ENCODE assay signal across 10 cellular contexts in the genomic region with DNA sequence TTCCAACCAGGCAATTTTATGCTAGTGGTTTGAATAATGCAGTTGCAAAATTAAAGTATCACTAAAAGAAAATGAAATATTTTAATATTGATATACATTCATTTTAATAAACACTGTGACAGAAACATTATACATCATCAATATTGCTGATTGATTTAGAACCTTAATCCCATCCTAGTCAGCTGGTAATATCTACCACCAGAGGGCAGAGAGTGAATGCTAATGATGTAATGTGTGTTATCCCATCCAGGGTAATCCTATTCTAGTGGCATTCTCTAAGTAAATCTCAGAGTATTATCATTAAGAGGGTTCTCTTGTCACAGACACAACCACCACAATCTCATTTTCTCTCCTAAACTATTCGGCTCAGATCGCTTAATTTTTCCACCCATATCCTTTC.
A peak's percentile ranks its signal among the peaks of the same experiment; 100 is the strongest.
DNase-seq lines count a peak whose midpoint lies in the region; ATAC-seq and TF ChIP-seq lines count a peak whose summit lies in the region.
"Had no signal": no experiment of that assay in that cellular context is flagged by ENCODE, and none has a peak within 500 bp of the region (broad histone marks: within the 10 kb centered on the region; RNA-seq: fewer than 3 reads in every experiment).

No MANE protein-coding gene starts in this region.

- H3K27me3 ChIP-seq in H7 (ENCODE audit: control insufficient read depth, insufficient read depth, low read length) = no peaks in the 10 kb centered on the region

- POLR2A ChIA-PET in OCI-LY7 (lab: Charles Lee) = no interaction called here
- POLR2A ChIA-PET in activated CD8-positive, alpha-beta T cell treated with anti-CD3 and anti-CD28 coated beads for 36 hours (lab: Charles Lee) = no interaction called here

- H3K4me2 ChIP-seq in OCI-LY7 (ENCODE audit: low read length) = no peak overlapping the region

- H3K4me3 Mint-ChIP-seq in glutamatergic neuron (ENCODE audit: unreplicated experiment) = no peak overlapping the region
- H3K4me3 Mint-ChIP-seq in activated CD8-positive, alpha-beta T cell treated with anti-CD3 and anti-CD28 coated beads for 36 hours = no peak overlapping the region

- H3K27ac ChIP-seq in 22Rv1 (no peak overlapping the region), OCI-LY7 (ENCODE audit: low read depth, low read length, poor library complexity, severe bottlenecking) (no peak overlapping the region)

- H3K36me3 Mint-ChIP-seq in glutamatergic neuron (ENCODE audit: unreplicated experiment) = no peaks in the 10 kb centered on the region
- H3K36me3 Mint-ChIP-seq in activated CD8-positive, alpha-beta T cell treated with anti-CD3 and anti-CD28 coated beads for 36 hours (ENCODE audit: low read depth) = no peaks in the 10 kb centered on the region

- H2AFZ ChIP-seq in OCI-LY7 (ENCODE audit: low read length) = no peak overlapping the region

- no peak for ATAC-seq in GM19397 (IDR thresholded peaks at IDR 0.05; ENCODE audit: unreplicated experiment)
- ATAC-seq in activated CD8-positive, alpha-beta T cell treated with anti-CD3 and anti-CD28 coated beads for 36 hours = no peak

- no peaks in the 10 kb centered on the region for H3K27me3 Mint-ChIP-seq in glutamatergic neuron (ENCODE audit: unreplicated experiment)
- no peaks in the 10 kb centered on the region for H3K27me3 Mint-ChIP-seq in activated CD8-positive, alpha-beta T cell treated with anti-CD3 and anti-CD28 coated beads for 36 hours

- TF ChIP-seq CTCF in 22Rv1 (IDR thresholded peaks at IDR 0.05) (peak; percentile 78), OCI-LY7 (conservative IDR thresholded peaks at IDR 0.05; ENCODE audit: low read length) (peak; percentile 56), glutamatergic neuron (IDR thresholded peaks at IDR 0.05; ENCODE audit: partially characterized antibody, unreplicated experiment) (peak; percentile 63)
- no peak for TF ChIP-seq CTCF in activated CD8-positive, alpha-beta T cell treated with anti-CD3 and anti-CD28 coated beads for 36 hours (IDR thresholded peaks at IDR 0.05)

- no peak for TF ChIP-seq POLR2A in erythroblast (IDR thresholded peaks at IDR 0.05; ENCODE audit: low read length)

- CTCF ChIA-PET in OCI-LY7 (lab: Charles Lee; ENCODE audit: unreplicated experiment) = no interaction called here
- CTCF ChIA-PET in activated CD8-positive, alpha-beta T cell treated with anti-CD3 and anti-CD28 coated beads for 36 hours (lab: Charles Lee) = no interaction called here

- H3K36me3 ChIP-seq in H7 (replicated peaks; ENCODE audit: control insufficient read depth, insufficient read depth, low read length) (no peaks in the 10 kb centered on the region), OCI-LY7 (ENCODE audit: insufficient read depth, low read length) (no peaks in the 10 kb centered on the region)

- no peaks in the 10 kb centered on the region for H4K20me1 ChIP-seq in OCI-LY7 (ENCODE audit: insufficient read depth, low read length)

- H3K9me3 Mint-ChIP-seq in glutamatergic neuron (ENCODE audit: unreplicated experiment) = no peaks in the 10 kb centered on the region
- peaks cover 2% of the 10 kb centered on the region for H3K9me3 Mint-ChIP-seq in activated CD8-positive, alpha-beta T cell treated with anti-CD3 and anti-CD28 coated beads for 36 hours

- H3K79me2 ChIP-seq in OCI-LY7 (ENCODE audit: insufficient read depth, low read depth, low read length) = no peaks in the 10 kb centered on the region

- no peaks in the 10 kb centered on the region for H3K4me1 Mint-ChIP-seq in glutamatergic neuron (ENCODE audit: low read depth, unreplicated experiment)
- H3K4me1 Mint-ChIP-seq in activated CD8-positive, alpha-beta T cell treated with anti-CD3 and anti-CD28 coated beads for 36 hours (ENCODE audit: low read depth) = no peaks in the 10 kb centered on the region

- BruUV-seq in OCI-LY7 (replicated peaks; lab: Mats Ljungman, UMichigan) = no TSS peak

- H3K27ac Mint-ChIP-seq in glutamatergic neuron (ENCODE audit: unreplicated experiment) = no peak overlapping the region
- no peak overlapping the region for H3K27ac Mint-ChIP-seq in activated CD8-positive, alpha-beta T cell treated with anti-CD3 and anti-CD28 coated beads for 36 hours

- DNase-seq in H7 = peak; percentile 1
- no peak for DNase-seq in OCI-LY7 (ENCODE audit: low spot score)
- DNase-seq in glutamatergic neuron = no peak
- no peak for DNase-seq in NCI-H2029 (lab: John Stamatoyannopoulos, UW)
- no peak for DNase-seq in activated CD8-positive, alpha-beta T cell treated with anti-CD3 and anti-CD28 coated beads for 36 hours
- no peak for DNase-seq in erythroblast (lab: John Stamatoyannopoulos, UW)
- DNase-seq: activated effector memory CD4-positive, alpha-beta T cell treated with Interleukin-2 at 50 U/mL for 16 hours; stimulated activated CD4-positive, alpha-beta T cell treated with anti-CD3 and anti-CD28 coated beads, Interleukin-4, amount 100 ng/mL, for 24 hours had no signal

- H3K9me2 ChIP-seq in OCI-LY7 (ENCODE audit: insufficient read depth, low read length) = no peaks in the 10 kb centered on the region

- no peaks in the 10 kb centered on the region for H3K9me3 ChIP-seq in OCI-LY7 (ENCODE audit: low read length)

- no peak overlapping the region for H3K4me3 ChIP-seq in H7 (ENCODE audit: insufficient read depth, low read depth, low read length)
- H3K4me3 ChIP-seq in OCI-LY7 (ENCODE audit: low read depth, low read length, poor library complexity, severe bottlenecking) = no peak overlapping the region

- no peaks in the 10 kb centered on the region for H3K4me1 ChIP-seq in OCI-LY7 (ENCODE audit: insufficient read depth, low read length, poor library complexity, severe bottlenecking)

- intact Hi-C loops in OCI-LY7 (cut with micrococcal nuclease; ENCODE audit: unreplicated experiment) = no loop called here
- intact Hi-C loops in activated CD8-positive, alpha-beta T cell treated with anti-CD3 and anti-CD28 coated beads for 36 hours (cut with micrococcal nuclease) = loop anchor here (5.0 kb wide), 1 partner anchor 416 kb away; no protein-coding TSS in a partner anchor
